ENCODE assay signal across 24 cellular contexts in genomic region chr11:57481315-57481714, GRCh38. TPM values are rescaled to one million over a fixed set of nuclear protein-coding genes. Genes with fewer than 3 reads are reported as not detected.
"Had no signal": no experiment of that assay in that cellular context is flagged by ENCODE, and none has a peak within 500 bp of the region (broad histone marks: within the 10 kb centered on the region; RNA-seq: fewer than 3 reads in every experiment).

No MANE protein-coding gene starts in this region.

- DNase-seq: activated CD4-positive, alpha-beta T cell treated with anti-CD3 and anti-CD28 coated beads, Interleukin-2, amount 50 U/mL, for 1 hour; activated CD4-positive, CD25-positive, alpha-beta regulatory T cell treated with anti-CD3 and anti-CD28 coated beads, Interleukin-2, amount 50 U/mL, for 72 hours; activated CD8-positive, alpha-beta T cell treated with anti-CD3 and anti-CD28 coated beads, Interleukin-2, amount 10 ng/mL, durations not matched to agents 7 days and 5 days; activated naive CD8-positive, alpha-beta T cell treated with anti-CD3 and anti-CD28 coated beads for 36 hours; activated T-cell treated with anti-CD3 and anti-CD28 coated beads, Interleukin-2, amount 50 U/mL, for 1 hour; effector memory CD8-positive, alpha-beta T cell; esophagus squamous epithelium; gastrocnemius medialis; head of caudate nucleus; left ventricle myocardium superior; mammary epithelial cell; ovary; stimulated activated CD4-positive, alpha-beta T cell treated with anti-CD3 and anti-CD28 coated beads, Interleukin-2, amount 100 ng/mL, for 48 hours; stimulated activated CD8-positive, alpha-beta memory T cell treated with anti-CD3 and anti-CD28 coated beads, Interleukin-4, amount 100 ng/mL, for 48 hours; stimulated activated naive CD4-positive, alpha-beta T cell; testis; trophoblast cell had no signal

- ATAC-seq: activated CD8-positive, alpha-beta T cell treated with anti-CD3 and anti-CD28 coated beads, Interleukin-2, amount 10 ng/mL, durations not matched to agents 7 days and 5 days; activated T-helper 17 cell treated with anti-CD3 and anti-CD28 coated beads, Interleukin-2, amount 50 U/mL, for 72 hours; effector memory CD8-positive, alpha-beta T cell; gastrocnemius medialis; left ventricle myocardium superior had no signal

- H3K4me3 Mint-ChIP-seq: activated CD8-positive, alpha-beta T cell treated with anti-CD3 and anti-CD28 coated beads, Interleukin-2, amount 10 ng/mL, durations not matched to agents 7 days and 5 days; activated naive CD8-positive, alpha-beta T cell treated with anti-CD3 and anti-CD28 coated beads for 36 hours; activated T-helper 17 cell treated with anti-CD3 and anti-CD28 coated beads, Interleukin-2, amount 50 U/mL, for 72 hours had no signal

- H3K9me3 ChIP-seq: breast epithelium, esophagus squamous epithelium, gastrocnemius medialis, ovary, testis had no signal

- H3K27ac Mint-ChIP-seq: activated CD8-positive, alpha-beta T cell treated with anti-CD3 and anti-CD28 coated beads, Interleukin-2, amount 10 ng/mL, durations not matched to agents 7 days and 5 days; activated naive CD8-positive, alpha-beta T cell treated with anti-CD3 and anti-CD28 coated beads for 36 hours; activated T-helper 17 cell treated with anti-CD3 and anti-CD28 coated beads, Interleukin-2, amount 50 U/mL, for 72 hours; effector memory CD8-positive, alpha-beta T cell had no signal

- H3K27me3 ChIP-seq: ovary, testis had no signal

- H3K9me3 Mint-ChIP-seq: activated naive CD8-positive, alpha-beta T cell treated with anti-CD3 and anti-CD28 coated beads for 36 hours; activated T-helper 17 cell treated with anti-CD3 and anti-CD28 coated beads, Interleukin-2, amount 50 U/mL, for 72 hours; central memory CD8-positive, alpha-beta T cell; effector memory CD8-positive, alpha-beta T cell had no signal

- H3K36me3 ChIP-seq: breast epithelium, ovary had no signal

- H3K27ac ChIP-seq: breast epithelium, esophagus squamous epithelium, gastrocnemius medialis, ovary, testis, VCaP had no signal

- H3K4me3 ChIP-seq: breast epithelium, esophagus squamous epithelium, gastrocnemius medialis, ovary, testis had no signal

RNA-seq across cellular contexts. Expression of gene RTN4RL2, which starts 21.0 kb away (rescaled TPM):
- total RNA-seq: dermis microvascular lymphatic vessel endothelial cell had no signal

RNA-seq across cellular contexts. Expression of gene SMTNL1, which starts 56.1 kb away (rescaled TPM):
- total RNA-seq: activated CD8-positive, alpha-beta T cell treated with anti-CD3 and anti-CD28 coated beads, Interleukin-2, amount 10 ng/mL, durations not matched to agents 7 days and 5 days; activated naive CD8-positive, alpha-beta T cell treated with anti-CD3 and anti-CD28 coated beads for 36 hours; activated T-helper 17 cell treated with anti-CD3 and anti-CD28 coated beads, Interleukin-2, amount 50 U/mL, for 72 hours; astrocyte; breast epithelium; dermis microvascular lymphatic vessel endothelial cell; esophagus squamous epithelium; left ventricle myocardium superior; mammary epithelial cell; ovary; T-helper 2 cell treated with Interferon-gamma antibody and Interleukin-4, amounts not matched to agents 100 ng/mL and 5 ng/mL, for 36 hours had no signal
- polyA plus RNA-seq: mammary epithelial cell, ovary had no signal
